2 cellular contexts compared by ENCODE assay signal in genomic region chr2:132605236-132606180, GRCh38.
TF ChIP-seq lines count a peak whose summit lies in the region.

No MANE protein-coding gene starts in this region.

TF ChIP-seq in GM23338, 12 proteins besides CTCF, POLR2A, EP300 and RAD21:
- TF ChIP-seq ZNF462 (CRISPR knock-in tag; IDR thresholded peaks at IDR 0.05) (no peak; the same call in none of the 2 replicates), STAT1 (IDR thresholded peaks at IDR 0.05; ENCODE audit: unreplicated experiment) (no peak), POLR2AphosphoS5 (IDR thresholded peaks at IDR 0.05; ENCODE audit: low read depth) (no peak), EZH2phosphoT487 (IDR thresholded peaks at IDR 0.05; ENCODE audit: unreplicated experiment) (no peak), ETS1 (IDR thresholded peaks at IDR 0.05) (no peak), ZNF114 (CRISPR knock-in tag; IDR thresholded peaks at IDR 0.05) (no peak), JUNB (IDR thresholded peaks at IDR 0.05; ENCODE audit: unreplicated experiment) (no peak), REST (IDR thresholded peaks at IDR 0.05; ENCODE audit: unreplicated experiment) (no peak), CREB1 (CRISPR knock-in tag; IDR thresholded peaks at IDR 0.05; ENCODE audit: low read depth) (no peak), ZNF331 (CRISPR knock-in tag; IDR thresholded peaks at IDR 0.05; ENCODE audit: low read depth) (no peak), EZH2 (IDR thresholded peaks at IDR 0.05; ENCODE audit: low read depth, unreplicated experiment) (no peak), NANOG (IDR thresholded peaks at IDR 0.05; ENCODE audit: borderline replicate concordance) (no peak)

TF ChIP-seq in H1, 55 proteins besides CTCF, POLR2A, EP300 and RAD21:
- TF ChIP-seq TEAD4 (IDR thresholded peaks at IDR 0.05; ENCODE audit: low read depth, low read length), result peak; percentile 21; the same call in 1 of the 2 replicates
- no peak for TF ChIP-seq SP2 (IDR thresholded peaks at IDR 0.05; ENCODE audit: low read length)
